8 cellular contexts compared by ENCODE assay signal in genomic region chr12:122265931-122266771, GRCh38. TPM values are rescaled to one million over a fixed set of nuclear protein-coding genes. Genes with fewer than 3 reads are reported as not detected.
DNase-seq lines count a peak whose midpoint lies in the region; ATAC-seq and TF ChIP-seq lines count a peak whose summit lies in the region.

Gene VPS33A, minus strand, starts transcription at chr12:122266494. Its CDS starts 86 bp downstream, at chr12:122266408.

- H3K27me3 Mint-ChIP-seq in activated naive CD8-positive, alpha-beta T cell treated with anti-CD3 and anti-CD28 coated beads, Interleukin-2, amount 10 ng/mL, durations not matched to agents 7 days and 5 days: no peaks in the 10 kb centered on the region

- WGBS in testis, 2 donors: 0% methylated on average over 25 to 55 of the region's 68 CpGs

- peaks cover 4% of the 10 kb centered on the region for H3K36me3 Mint-ChIP-seq in activated naive CD8-positive, alpha-beta T cell treated with anti-CD3 and anti-CD28 coated beads, Interleukin-2, amount 10 ng/mL, durations not matched to agents 7 days and 5 days

- peak; percentile 91 for ATAC-seq in HG02759 (IDR thresholded peaks at IDR 0.05; ENCODE audit: unreplicated experiment)
- peak; percentile 89 for ATAC-seq in activated naive CD8-positive, alpha-beta T cell treated with anti-CD3 and anti-CD28 coated beads, Interleukin-2, amount 10 ng/mL, durations not matched to agents 7 days and 5 days (ENCODE audit: low read depth)

- H3K4me3 Mint-ChIP-seq in activated naive CD8-positive, alpha-beta T cell treated with anti-CD3 and anti-CD28 coated beads, Interleukin-2, amount 10 ng/mL, durations not matched to agents 7 days and 5 days: peak within 1 kb of the TSS; percentile 93

- peaks cover 13% of the 10 kb centered on the region for H3K4me1 ChIP-seq in osteoblast (ENCODE audit: insufficient read depth, low read length)
- peaks cover 4% of the 10 kb centered on the region for H3K4me1 ChIP-seq in testis

- H3K4me1 Mint-ChIP-seq in activated naive CD8-positive, alpha-beta T cell treated with anti-CD3 and anti-CD28 coated beads, Interleukin-2, amount 10 ng/mL, durations not matched to agents 7 days and 5 days: peaks cover 20% of the 10 kb centered on the region

- TF ChIP-seq CTCF in GM12864 (IDR thresholded peaks at IDR 0.05; ENCODE audit: low read depth, low read length, missing control alignments) (no peak), SU-DHL-6 (IDR thresholded peaks at IDR 0.05; ENCODE audit: insufficient read depth, low read length, poor library complexity, severe bottlenecking) (no peak), osteoblast (IDR thresholded peaks at IDR 0.05; ENCODE audit: extremely low read depth, low read depth, low read length) (no peak), testis (IDR thresholded peaks at IDR 0.05) (peak in 1 of 3 experiments; percentile 44)

- H2AFZ ChIP-seq in SU-DHL-6 (ENCODE audit: low read depth, low read length, severe bottlenecking): peak within 1 kb of the TSS; percentile 87
- H2AFZ ChIP-seq in osteoblast (ENCODE audit: low read length): peak within 1 kb of the TSS; percentile 99

- H3K27me3 ChIP-seq in SU-DHL-6 (ENCODE audit: low read length) (no peaks in the 10 kb centered on the region), osteoblast (ENCODE audit: insufficient read depth, low read length) (no peaks in the 10 kb centered on the region), testis (no peaks in the 10 kb centered on the region)

- H3K27ac Mint-ChIP-seq in activated naive CD8-positive, alpha-beta T cell treated with anti-CD3 and anti-CD28 coated beads, Interleukin-2, amount 10 ng/mL, durations not matched to agents 7 days and 5 days: peak within 1 kb of the TSS; percentile 97

- POLR2A ChIA-PET in activated naive CD8-positive, alpha-beta T cell treated with anti-CD3 and anti-CD28 coated beads, Interleukin-2, amount 10 ng/mL, durations not matched to agents 7 days and 5 days (lab: Charles Lee): interaction anchor here (0.6 to 1.4 kb wide), 9 partner anchors 13 to 243 kb away, joined by 3 to 7 read pairs (median 4); partner anchors contain the start of genes B3GNT4 and DIABLO

- H3K9me3 ChIP-seq in SU-DHL-6 (ENCODE audit: insufficient read depth, low read length) (no peaks in the 10 kb centered on the region), osteoblast (ENCODE audit: low read depth, low read length) (no peaks in the 10 kb centered on the region), testis (no peaks in the 10 kb centered on the region)

- peaks cover 5% of the 10 kb centered on the region; the same call in 1 of the 2 replicates for H3K36me3 ChIP-seq in SU-DHL-6 (ENCODE audit: low read length)
- H3K36me3 ChIP-seq in osteoblast (ENCODE audit: insufficient read depth, low read length): peaks cover 21% of the 10 kb centered on the region
- H3K36me3 ChIP-seq in testis (ENCODE audit: low read depth, missing control alignments): no peaks in the 10 kb centered on the region

- H3K27ac ChIP-seq in SU-DHL-6 (ENCODE audit: low read depth, low read length) (peak within 1 kb of the TSS; percentile 70), osteoblast (ENCODE audit: low read depth, low read length) (peak within 1 kb of the TSS; percentile 81), testis (peak within 1 kb of the TSS; percentile 81 to 84)

- peak within 1 kb of the TSS; percentile 78 for H3K4me2 ChIP-seq in SU-DHL-6 (ENCODE audit: low read depth, low read length, poor library complexity, severe bottlenecking)
- H3K4me2 ChIP-seq in osteoblast (ENCODE audit: insufficient read depth, low read length): peak within 1 kb of the TSS; percentile 86

- intact Hi-C loops in head of caudate nucleus (cut with DNase I) (loop anchor here (5.0 kb wide), 1 partner anchor 39 kb away; the partner anchor contains the start of gene DIABLO), testis (cut with DNase I; ENCODE audit: low total_unique reads) (no loop called here)

- no peaks in the 10 kb centered on the region for H3K9me2 ChIP-seq in SU-DHL-6 (replicated peaks; ENCODE audit: insufficient read depth, low read length)

- peak; percentile 98 for DNase-seq in GM12864 (ENCODE audit: low read depth)
- DNase-seq in NCI-H1417 (lab: John Stamatoyannopoulos, UW): peak; percentile 97 to 99 (median 98)
- peak; percentile 95 for DNase-seq in activated naive CD8-positive, alpha-beta T cell treated with anti-CD3 and anti-CD28 coated beads, Interleukin-2, amount 10 ng/mL, durations not matched to agents 7 days and 5 days
- peak; percentile 92 to 99 (median 97) for DNase-seq in head of caudate nucleus
- DNase-seq in osteoblast (ENCODE audit: insufficient read length, low spot score, missing footprints): peak; percentile 96
- peak; percentile 97 for DNase-seq in testis

- peaks cover 14% of the 10 kb centered on the region; the same call in 1 of the 2 replicates for H3K79me2 ChIP-seq in SU-DHL-6 (ENCODE audit: insufficient read depth, low read length)
- H3K79me2 ChIP-seq in osteoblast (ENCODE audit: insufficient read depth, low read length): peaks cover 27% of the 10 kb centered on the region

- H3F3A ChIP-seq in SU-DHL-6 (ENCODE audit: insufficient read depth): peaks cover 8% of the 10 kb centered on the region

- H3K9ac ChIP-seq in SU-DHL-6 (ENCODE audit: low read length): peak within 1 kb of the TSS; percentile 78

- no peaks in the 10 kb centered on the region for H3K9me3 Mint-ChIP-seq in activated naive CD8-positive, alpha-beta T cell treated with anti-CD3 and anti-CD28 coated beads, Interleukin-2, amount 10 ng/mL, durations not matched to agents 7 days and 5 days

- TF ChIP-seq POLR2A in testis (IDR thresholded peaks at IDR 0.05): no peak

- H3K4me3 ChIP-seq in GM12864 (ENCODE audit: low read depth, low read length): peak within 1 kb of the TSS; percentile 92
- peak within 1 kb of the TSS; percentile 79 for H3K4me3 ChIP-seq in SU-DHL-6 (ENCODE audit: insufficient read depth, low read length, poor library complexity, severe bottlenecking)
- H3K4me3 ChIP-seq in osteoblast (ENCODE audit: insufficient read depth, low read length): peak within 1 kb of the TSS; percentile 96
- peak within 1 kb of the TSS; percentile 84 to 86 for H3K4me3 ChIP-seq in testis

- no peaks in the 10 kb centered on the region for H4K20me1 ChIP-seq in SU-DHL-6 (ENCODE audit: low read depth, low read length)
- H4K20me1 ChIP-seq in osteoblast (ENCODE audit: insufficient read depth, low read length): no peaks in the 10 kb centered on the region

RNA-seq across cellular contexts. Expression of gene VPS33A, which starts in this region (rescaled TPM):
- total RNA-seq in activated naive CD8-positive, alpha-beta T cell treated with anti-CD3 and anti-CD28 coated beads, Interleukin-2, amount 10 ng/mL, durations not matched to agents 7 days and 5 days: 10 to 100 TPM; 27.8 to 29.7 TPM
- total RNA-seq in osteoblast: 18.5 and 20.0 TPM in 2 replicates
- 10 to 100 TPM; 36.1 to 41.3 TPM for total RNA-seq in testis
- polyA plus RNA-seq in testis (ENCODE audit: insufficient read depth, low read depth, low replicate concordance): 50.1 TPM

Comparison
In these comparisons a context has a peak if more than half of its experiments do, and no peak if none do; other contexts are left out.
1. Peak in every context shown above with its lines: DNase-seq, ATAC-seq, H3K4me3 ChIP-seq and H3K27ac ChIP-seq.